In the genomic region with DNA sequence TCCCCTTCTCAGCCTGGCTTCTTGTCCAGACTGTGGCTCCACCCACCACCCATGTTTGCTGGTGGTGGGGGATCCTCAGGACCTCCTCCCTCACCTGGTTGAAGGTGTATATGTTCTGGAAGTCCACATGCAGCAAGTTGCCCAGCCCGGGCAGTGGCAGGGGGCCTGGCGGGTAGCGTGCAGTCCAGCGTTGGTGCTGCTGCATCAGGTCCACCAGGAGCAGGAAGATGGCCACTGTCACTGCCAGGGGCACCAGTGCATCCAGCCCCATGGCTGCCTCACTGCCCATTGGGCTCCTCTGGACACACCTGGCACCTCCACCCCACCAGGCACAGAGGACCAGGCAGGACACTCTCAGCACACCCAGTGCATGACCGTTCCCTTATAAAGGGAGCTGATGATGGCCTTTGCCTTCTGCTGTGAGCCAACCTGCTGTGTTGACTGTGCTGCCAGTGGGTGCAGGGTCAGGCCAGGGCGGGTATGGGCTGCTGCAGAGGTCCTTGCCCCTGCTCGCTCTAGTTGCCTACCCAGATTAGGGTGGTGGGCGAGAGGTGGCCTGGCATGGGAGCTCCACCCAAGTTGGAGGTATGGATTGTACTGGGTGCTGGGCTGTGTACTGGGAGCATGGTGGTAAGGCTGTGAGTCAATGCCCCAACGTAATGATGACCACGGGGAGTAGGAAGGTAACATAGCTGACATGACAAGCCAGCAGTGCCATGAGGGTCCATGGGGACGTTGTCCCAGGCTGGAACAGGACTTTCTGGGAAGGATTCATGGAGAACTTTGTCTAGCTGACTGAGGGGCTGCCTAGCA, we compare ENCODE assay signal across 3 cellular contexts.
TF ChIP-seq lines count a peak whose summit lies in the region.

No MANE protein-coding gene starts in this region.

TF ChIP-seq in GM12878, 131 proteins besides CTCF, POLR2A, EP300 and RAD21:
- no peak for TF ChIP-seq MYB (IDR thresholded peaks at IDR 0.05; ENCODE audit: borderline replicate concordance, low read depth, low read length)
- no peak for TF ChIP-seq MTA2 (IDR thresholded peaks at IDR 0.05; ENCODE audit: low read depth)

TF ChIP-seq in liver, 16 proteins besides CTCF, POLR2A, EP300 and RAD21:
- TF ChIP-seq RXRA (IDR thresholded peaks at IDR 0.05) (peak; percentile 63 to 71), TAF1 (conservative IDR thresholded peaks at IDR 0.05) (no peak), SP1 (IDR thresholded peaks at IDR 0.05) (peak; percentile 43), HNF4A (conservative IDR thresholded peaks at IDR 0.05) (peak; percentile 21 to 57)
- TF ChIP-seq, protein P1, sequence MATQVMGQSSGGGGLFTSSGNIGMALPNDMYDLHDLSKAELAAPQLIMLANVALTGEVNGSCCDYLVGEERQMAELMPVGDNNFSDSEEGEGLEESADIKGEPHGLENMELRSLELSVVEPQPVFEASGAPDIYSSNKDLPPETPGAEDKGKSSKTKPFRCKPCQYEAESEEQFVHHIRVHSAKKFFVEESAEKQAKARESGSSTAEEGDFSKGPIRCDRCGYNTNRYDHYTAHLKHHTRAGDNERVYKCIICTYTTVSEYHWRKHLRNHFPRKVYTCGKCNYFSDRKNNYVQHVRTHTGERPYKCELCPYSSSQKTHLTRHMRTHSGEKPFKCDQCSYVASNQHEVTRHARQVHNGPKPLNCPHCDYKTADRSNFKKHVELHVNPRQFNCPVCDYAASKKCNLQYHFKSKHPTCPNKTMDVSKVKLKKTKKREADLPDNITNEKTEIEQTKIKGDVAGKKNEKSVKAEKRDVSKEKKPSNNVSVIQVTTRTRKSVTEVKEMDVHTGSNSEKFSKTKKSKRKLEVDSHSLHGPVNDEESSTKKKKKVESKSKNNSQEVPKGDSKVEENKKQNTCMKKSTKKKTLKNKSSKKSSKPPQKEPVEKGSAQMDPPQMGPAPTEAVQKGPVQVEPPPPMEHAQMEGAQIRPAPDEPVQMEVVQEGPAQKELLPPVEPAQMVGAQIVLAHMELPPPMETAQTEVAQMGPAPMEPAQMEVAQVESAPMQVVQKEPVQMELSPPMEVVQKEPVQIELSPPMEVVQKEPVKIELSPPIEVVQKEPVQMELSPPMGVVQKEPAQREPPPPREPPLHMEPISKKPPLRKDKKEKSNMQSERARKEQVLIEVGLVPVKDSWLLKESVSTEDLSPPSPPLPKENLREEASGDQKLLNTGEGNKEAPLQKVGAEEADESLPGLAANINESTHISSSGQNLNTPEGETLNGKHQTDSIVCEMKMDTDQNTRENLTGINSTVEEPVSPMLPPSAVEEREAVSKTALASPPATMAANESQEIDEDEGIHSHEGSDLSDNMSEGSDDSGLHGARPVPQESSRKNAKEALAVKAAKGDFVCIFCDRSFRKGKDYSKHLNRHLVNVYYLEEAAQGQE (IDR thresholded peaks at IDR 0.05) = no peak

TF ChIP-seq in GM23338, 12 proteins besides CTCF, POLR2A, EP300 and RAD21:
- TF ChIP-seq, protein P1 (IDR thresholded peaks at IDR 0.05; ENCODE audit: unreplicated experiment) = no peak
- TF ChIP-seq EZH2phosphoT487 (IDR thresholded peaks at IDR 0.05; ENCODE audit: unreplicated experiment) (no peak), POLR2AphosphoS5 (IDR thresholded peaks at IDR 0.05; ENCODE audit: low read depth) (no peak), CREB1 (CRISPR knock-in tag; IDR thresholded peaks at IDR 0.05; ENCODE audit: low read depth) (no peak), ZNF331 (CRISPR knock-in tag; IDR thresholded peaks at IDR 0.05; ENCODE audit: low read depth) (no peak), NANOG (IDR thresholded peaks at IDR 0.05; ENCODE audit: borderline replicate concordance) (no peak), JUNB (IDR thresholded peaks at IDR 0.05; ENCODE audit: unreplicated experiment) (no peak), STAT1 (IDR thresholded peaks at IDR 0.05; ENCODE audit: unreplicated experiment) (no peak), ZNF114 (CRISPR knock-in tag; IDR thresholded peaks at IDR 0.05) (no peak), EZH2 (IDR thresholded peaks at IDR 0.05; ENCODE audit: low read depth, unreplicated experiment) (no peak)
- TF ChIP-seq, protein P2, sequence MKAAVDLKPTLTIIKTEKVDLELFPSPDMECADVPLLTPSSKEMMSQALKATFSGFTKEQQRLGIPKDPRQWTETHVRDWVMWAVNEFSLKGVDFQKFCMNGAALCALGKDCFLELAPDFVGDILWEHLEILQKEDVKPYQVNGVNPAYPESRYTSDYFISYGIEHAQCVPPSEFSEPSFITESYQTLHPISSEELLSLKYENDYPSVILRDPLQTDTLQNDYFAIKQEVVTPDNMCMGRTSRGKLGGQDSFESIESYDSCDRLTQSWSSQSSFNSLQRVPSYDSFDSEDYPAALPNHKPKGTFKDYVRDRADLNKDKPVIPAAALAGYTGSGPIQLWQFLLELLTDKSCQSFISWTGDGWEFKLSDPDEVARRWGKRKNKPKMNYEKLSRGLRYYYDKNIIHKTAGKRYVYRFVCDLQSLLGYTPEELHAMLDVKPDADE (IDR thresholded peaks at IDR 0.05) = no peak
- TF ChIP-seq, protein P3, sequence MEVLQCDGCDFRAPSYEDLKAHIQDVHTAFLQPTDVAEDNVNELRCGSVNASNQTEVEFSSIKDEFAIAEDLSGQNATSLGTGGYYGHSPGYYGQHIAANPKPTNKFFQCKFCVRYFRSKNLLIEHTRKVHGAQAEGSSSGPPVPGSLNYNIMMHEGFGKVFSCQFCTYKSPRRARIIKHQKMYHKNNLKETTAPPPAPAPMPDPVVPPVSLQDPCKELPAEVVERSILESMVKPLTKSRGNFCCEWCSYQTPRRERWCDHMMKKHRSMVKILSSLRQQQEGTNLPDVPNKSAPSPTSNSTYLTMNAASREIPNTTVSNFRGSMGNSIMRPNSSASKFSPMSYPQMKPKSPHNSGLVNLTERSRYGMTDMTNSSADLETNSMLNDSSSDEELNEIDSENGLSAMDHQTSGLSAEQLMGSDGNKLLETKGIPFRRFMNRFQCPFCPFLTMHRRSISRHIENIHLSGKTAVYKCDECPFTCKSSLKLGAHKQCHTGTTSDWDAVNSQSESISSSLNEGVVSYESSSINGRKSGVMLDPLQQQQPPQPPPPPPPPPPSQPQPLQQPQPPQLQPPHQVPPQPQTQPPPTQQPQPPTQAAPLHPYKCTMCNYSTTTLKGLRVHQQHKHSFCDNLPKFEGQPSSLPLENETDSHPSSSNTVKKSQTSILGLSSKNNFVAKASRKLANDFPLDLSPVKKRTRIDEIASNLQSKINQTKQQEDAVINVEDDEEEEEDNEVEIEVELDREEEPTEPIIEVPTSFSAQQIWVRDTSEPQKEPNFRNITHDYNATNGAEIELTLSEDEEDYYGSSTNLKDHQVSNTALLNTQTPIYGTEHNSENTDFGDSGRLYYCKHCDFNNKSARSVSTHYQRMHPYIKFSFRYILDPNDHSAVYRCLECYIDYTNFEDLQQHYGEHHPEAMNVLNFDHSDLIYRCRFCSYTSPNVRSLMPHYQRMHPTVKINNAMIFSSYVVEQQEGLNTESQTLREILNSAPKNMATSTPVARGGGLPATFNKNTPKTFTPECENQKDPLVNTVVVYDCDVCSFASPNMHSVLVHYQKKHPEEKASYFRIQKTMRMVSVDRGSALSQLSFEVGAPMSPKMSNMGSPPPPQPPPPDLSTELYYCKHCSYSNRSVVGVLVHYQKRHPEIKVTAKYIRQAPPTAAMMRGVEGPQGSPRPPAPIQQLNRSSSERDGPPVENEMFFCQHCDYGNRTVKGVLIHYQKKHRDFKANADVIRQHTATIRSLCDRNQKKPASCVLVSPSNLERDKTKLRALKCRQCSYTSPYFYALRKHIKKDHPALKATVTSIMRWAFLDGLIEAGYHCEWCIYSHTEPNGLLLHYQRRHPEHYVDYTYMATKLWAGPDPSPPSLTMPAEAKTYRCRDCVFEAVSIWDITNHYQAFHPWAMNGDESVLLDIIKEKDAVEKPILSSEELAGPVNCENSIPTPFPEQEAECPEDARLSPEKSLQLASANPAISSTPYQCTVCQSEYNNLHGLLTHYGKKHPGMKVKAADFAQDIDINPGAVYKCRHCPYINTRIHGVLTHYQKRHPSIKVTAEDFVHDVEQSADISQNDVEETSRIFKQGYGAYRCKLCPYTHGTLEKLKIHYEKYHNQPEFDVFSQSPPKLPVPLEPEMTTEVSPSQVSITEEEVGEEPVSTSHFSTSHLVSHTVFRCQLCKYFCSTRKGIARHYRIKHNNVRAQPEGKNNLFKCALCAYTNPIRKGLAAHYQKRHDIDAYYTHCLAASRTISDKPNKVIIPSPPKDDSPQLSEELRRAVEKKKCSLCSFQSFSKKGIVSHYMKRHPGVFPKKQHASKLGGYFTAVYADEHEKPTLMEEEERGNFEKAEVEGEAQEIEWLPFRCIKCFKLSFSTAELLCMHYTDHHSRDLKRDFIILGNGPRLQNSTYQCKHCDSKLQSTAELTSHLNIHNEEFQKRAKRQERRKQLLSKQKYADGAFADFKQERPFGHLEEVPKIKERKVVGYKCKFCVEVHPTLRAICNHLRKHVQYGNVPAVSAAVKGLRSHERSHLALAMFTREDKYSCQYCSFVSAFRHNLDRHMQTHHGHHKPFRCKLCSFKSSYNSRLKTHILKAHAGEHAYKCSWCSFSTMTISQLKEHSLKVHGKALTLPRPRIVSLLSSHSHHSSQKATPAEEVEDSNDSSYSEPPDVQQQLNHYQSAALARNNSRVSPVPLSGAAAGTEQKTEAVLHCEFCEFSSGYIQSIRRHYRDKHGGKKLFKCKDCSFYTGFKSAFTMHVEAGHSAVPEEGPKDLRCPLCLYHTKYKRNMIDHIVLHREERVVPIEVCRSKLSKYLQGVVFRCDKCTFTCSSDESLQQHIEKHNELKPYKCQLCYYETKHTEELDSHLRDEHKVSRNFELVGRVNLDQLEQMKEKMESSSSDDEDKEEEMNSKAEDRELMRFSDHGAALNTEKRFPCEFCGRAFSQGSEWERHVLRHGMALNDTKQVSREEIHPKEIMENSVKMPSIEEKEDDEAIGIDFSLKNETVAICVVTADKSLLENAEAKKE (CRISPR knock-in tag; IDR thresholded peaks at IDR 0.05) = no peak
TF ChIP-seq in GM23338: peak in this region for 0.
